In the genomic region with DNA sequence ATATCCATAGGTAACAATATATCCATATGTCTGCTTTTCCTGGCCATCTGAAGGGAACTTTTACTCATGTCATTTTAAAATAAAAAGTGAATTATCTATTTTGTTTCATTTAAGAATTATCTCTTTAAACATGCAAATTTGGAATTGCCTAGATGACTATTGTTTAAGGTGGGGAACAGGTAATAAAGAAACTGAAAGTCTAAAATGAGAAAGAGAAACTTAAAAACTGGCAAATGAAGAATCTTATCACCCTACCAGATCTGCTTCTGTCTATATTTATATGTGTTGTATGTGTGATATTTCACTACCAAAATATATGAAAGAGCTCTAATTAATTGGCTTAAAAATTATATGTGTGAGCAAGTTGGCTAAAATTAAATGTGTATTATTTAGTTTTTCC, we compare ENCODE assay signal across 23 cellular contexts.
DNase-seq lines count a peak whose midpoint lies in the region; ATAC-seq lines count a peak whose summit lies in the region.
"Had no signal": no experiment of that assay in that cellular context is flagged by ENCODE, and none has a peak within 500 bp of the region (broad histone marks: within the 10 kb centered on the region; RNA-seq: fewer than 3 reads in every experiment).

No MANE protein-coding gene starts in this region.

- H3K27ac Mint-ChIP-seq in stimulated activated effector memory CD8-positive, alpha-beta T cell treated with anti-CD3 and anti-CD28 coated beads, Interleukin-12 subunit alpha, Interleukin-12 subunit beta, amount 100 ng/mL, for 72 hours = no peak overlapping the region
- H3K27ac Mint-ChIP-seq: B cell; CD8-positive, alpha-beta T cell; H9; IgD-negative memory B cell had no signal

- H3K9me3 Mint-ChIP-seq in stimulated activated effector memory CD8-positive, alpha-beta T cell treated with anti-CD3 and anti-CD28 coated beads, Interleukin-12 subunit alpha, Interleukin-12 subunit beta, amount 100 ng/mL, for 72 hours = peaks cover 20% of the 10 kb centered on the region

- DNase-seq in stimulated activated CD4-positive, alpha-beta T cell treated with anti-CD3 and anti-CD28 coated beads, Interleukin-2, amount 100 ng/mL, for 24 hours = no peak
- DNase-seq in stimulated activated effector memory CD8-positive, alpha-beta T cell treated with anti-CD3 and anti-CD28 coated beads, Interleukin-12 subunit alpha, Interleukin-12 subunit beta, amount 100 ng/mL, for 72 hours (ENCODE audit: low spot score in 2 of 2) = no peak
- no peak for DNase-seq in left colon
- DNase-seq: Caco-2; CD8-positive, alpha-beta T cell; GM23248; H9; NCI-H1092; NCI-H1417 treated with DMSO at 0.1 percent for 48 hours; NCI-H1694 treated with DMSO at 0.1 percent for 48 hours; NCI-H2081; NCI-H2171; NCI-H226; NCI-H510A; NCI-H69; SHP77 had no signal

- no peaks in the 10 kb centered on the region for H3K36me3 Mint-ChIP-seq in stimulated activated effector memory CD8-positive, alpha-beta T cell treated with anti-CD3 and anti-CD28 coated beads, Interleukin-12 subunit alpha, Interleukin-12 subunit beta, amount 100 ng/mL, for 72 hours
- H3K36me3 Mint-ChIP-seq: CD8-positive, alpha-beta T cell; IgD-negative memory B cell had no signal

- ATAC-seq in GM18870 (IDR thresholded peaks at IDR 0.05; ENCODE audit: unreplicated experiment) = peak; percentile 51
- ATAC-seq in HG02884 (IDR thresholded peaks at IDR 0.05; ENCODE audit: unreplicated experiment) = peak; percentile 67
- ATAC-seq in HG03565 (IDR thresholded peaks at IDR 0.05; ENCODE audit: unreplicated experiment) = peak; percentile 44
- ATAC-seq in stimulated activated effector memory CD8-positive, alpha-beta T cell treated with anti-CD3 and anti-CD28 coated beads, Interleukin-12 subunit alpha, Interleukin-12 subunit beta, amount 100 ng/mL, for 72 hours = no peak
- no peak for ATAC-seq in HG02759 (IDR thresholded peaks at IDR 0.05; ENCODE audit: unreplicated experiment)
- no peak for ATAC-seq in left colon
- ATAC-seq: CD8-positive, alpha-beta T cell; Panc1 had no signal

- intact Hi-C loops in left colon (cut with DNase I, micrococcal nuclease) = no loop called here

- no peak overlapping the region for H3K4me3 Mint-ChIP-seq in stimulated activated effector memory CD8-positive, alpha-beta T cell treated with anti-CD3 and anti-CD28 coated beads, Interleukin-12 subunit alpha, Interleukin-12 subunit beta, amount 100 ng/mL, for 72 hours
- H3K4me3 Mint-ChIP-seq: B cell; CD8-positive, alpha-beta T cell; H9; IgD-negative memory B cell had no signal

- H3K4me1 Mint-ChIP-seq in stimulated activated effector memory CD8-positive, alpha-beta T cell treated with anti-CD3 and anti-CD28 coated beads, Interleukin-12 subunit alpha, Interleukin-12 subunit beta, amount 100 ng/mL, for 72 hours = no peaks in the 10 kb centered on the region
- H3K4me1 Mint-ChIP-seq: B cell, IgD-negative memory B cell had no signal

Comparison
In these comparisons a context has a peak if more than half of its experiments do, and no peak if none do; other contexts are left out.
1. ATAC-seq: peak in GM18870 (single experiment), HG02884 (single experiment) and HG03565 (single experiment); none in stimulated activated effector memory CD8-positive, alpha-beta T cell treated with anti-CD3 and anti-CD28 coated beads, Interleukin-12 subunit alpha, Interleukin-12 subunit beta, amount 100 ng/mL, for 72 hours (single experiment), HG02759 (single experiment) and left colon (single experiment).